ENCODE assay signal across 1 cellular context in genomic region chr1:42958488-42959317, GRCh38.
TF ChIP-seq lines count a peak whose summit lies in the region.

Gene SLC2A1 (minus strand): TSS chr1:42958868. CDS start chr1:42958651, 217 bp downstream.

TF ChIP-seq in HepG2, 621 proteins besides CTCF, POLR2A, EP300 and RAD21 (continued from another document and continues in another):
- TF ChIP-seq POGK (CRISPR knock-in tag; conservative IDR thresholded peaks at IDR 0.05) = no peak
- 0 out of 2 replicates have a peak, but pooled peaks have one; percentile 61 for TF ChIP-seq ZSCAN31 (CRISPR knock-in tag; IDR thresholded peaks at IDR 0.05; ENCODE audit: low read depth)
- no peak; the same call in 1 of the 2 replicates for TF ChIP-seq TGIF2 (CRISPR knock-in tag; IDR thresholded peaks at IDR 0.05)
- peak; percentile 29; the same call in 1 of the 2 replicates for TF ChIP-seq SALL1 (CRISPR knock-in tag; IDR thresholded peaks at IDR 0.05)
- TF ChIP-seq, protein P1, sequence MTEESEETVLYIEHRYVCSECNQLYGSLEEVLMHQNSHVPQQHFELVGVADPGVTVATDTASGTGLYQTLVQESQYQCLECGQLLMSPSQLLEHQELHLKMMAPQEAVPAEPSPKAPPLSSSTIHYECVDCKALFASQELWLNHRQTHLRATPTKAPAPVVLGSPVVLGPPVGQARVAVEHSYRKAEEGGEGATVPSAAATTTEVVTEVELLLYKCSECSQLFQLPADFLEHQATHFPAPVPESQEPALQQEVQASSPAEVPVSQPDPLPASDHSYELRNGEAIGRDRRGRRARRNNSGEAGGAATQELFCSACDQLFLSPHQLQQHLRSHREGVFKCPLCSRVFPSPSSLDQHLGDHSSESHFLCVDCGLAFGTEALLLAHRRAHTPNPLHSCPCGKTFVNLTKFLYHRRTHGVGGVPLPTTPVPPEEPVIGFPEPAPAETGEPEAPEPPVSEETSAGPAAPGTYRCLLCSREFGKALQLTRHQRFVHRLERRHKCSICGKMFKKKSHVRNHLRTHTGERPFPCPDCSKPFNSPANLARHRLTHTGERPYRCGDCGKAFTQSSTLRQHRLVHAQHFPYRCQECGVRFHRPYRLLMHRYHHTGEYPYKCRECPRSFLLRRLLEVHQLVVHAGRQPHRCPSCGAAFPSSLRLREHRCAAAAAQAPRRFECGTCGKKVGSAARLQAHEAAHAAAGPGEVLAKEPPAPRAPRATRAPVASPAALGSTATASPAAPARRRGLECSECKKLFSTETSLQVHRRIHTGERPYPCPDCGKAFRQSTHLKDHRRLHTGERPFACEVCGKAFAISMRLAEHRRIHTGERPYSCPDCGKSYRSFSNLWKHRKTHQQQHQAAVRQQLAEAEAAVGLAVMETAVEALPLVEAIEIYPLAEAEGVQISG (CRISPR knock-in tag; IDR thresholded peaks at IDR 0.05) = peak; percentile 58; the same call in 1 of the 2 replicates
- TF ChIP-seq ZNF674 (CRISPR knock-in tag; IDR thresholded peaks at IDR 0.05; ENCODE audit: low read depth) = no peak
- TF ChIP-seq MTF2 (CRISPR knock-in tag; IDR thresholded peaks at IDR 0.05; ENCODE audit: borderline replicate concordance) = peak; percentile 80; the same call in 1 of the 2 replicates
- TF ChIP-seq TFDP2 (CRISPR knock-in tag; IDR thresholded peaks at IDR 0.05) = peak; percentile 55; the same call in 1 of the 2 replicates
- peak; percentile 48; the same call in 1 of the 2 replicates for TF ChIP-seq ZBTB38 (CRISPR knock-in tag; IDR thresholded peaks at IDR 0.05)
- no peak for TF ChIP-seq ZNF772 (CRISPR knock-in tag; IDR thresholded peaks at IDR 0.05)
- peak; percentile 64 for TF ChIP-seq ZNF709 (CRISPR knock-in tag; IDR thresholded peaks at IDR 0.05)
- peak; percentile 91 for TF ChIP-seq RCOR2 (CRISPR knock-in tag; IDR thresholded peaks at IDR 0.05)
- TF ChIP-seq, protein P2, sequence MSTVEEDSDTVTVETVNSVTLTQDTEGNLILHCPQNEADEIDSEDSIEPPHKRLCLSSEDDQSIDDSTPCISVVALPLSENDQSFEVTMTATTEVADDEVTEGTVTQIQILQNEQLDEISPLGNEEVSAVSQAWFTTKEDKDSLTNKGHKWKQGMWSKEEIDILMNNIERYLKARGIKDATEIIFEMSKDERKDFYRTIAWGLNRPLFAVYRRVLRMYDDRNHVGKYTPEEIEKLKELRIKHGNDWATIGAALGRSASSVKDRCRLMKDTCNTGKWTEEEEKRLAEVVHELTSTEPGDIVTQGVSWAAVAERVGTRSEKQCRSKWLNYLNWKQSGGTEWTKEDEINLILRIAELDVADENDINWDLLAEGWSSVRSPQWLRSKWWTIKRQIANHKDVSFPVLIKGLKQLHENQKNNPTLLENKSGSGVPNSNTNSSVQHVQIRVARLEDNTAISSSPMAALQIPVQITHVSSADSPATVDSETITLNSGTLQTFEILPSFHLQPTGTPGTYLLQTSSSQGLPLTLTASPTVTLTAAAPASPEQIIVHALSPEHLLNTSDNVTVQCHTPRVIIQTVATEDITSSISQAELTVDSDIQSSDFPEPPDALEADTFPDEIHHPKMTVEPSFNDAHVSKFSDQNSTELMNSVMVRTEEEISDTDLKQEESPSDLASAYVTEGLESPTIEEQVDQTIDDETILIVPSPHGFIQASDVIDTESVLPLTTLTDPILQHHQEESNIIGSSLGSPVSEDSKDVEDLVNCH (CRISPR knock-in tag; IDR thresholded peaks at IDR 0.05) = no peak
- no peak for TF ChIP-seq ZNF207 (IDR thresholded peaks at IDR 0.05; ENCODE audit: borderline replicate concordance)
- TF ChIP-seq SOX13 (IDR thresholded peaks at IDR 0.05) = no peak
- TF ChIP-seq SOX13 (CRISPR knock-in tag; conservative IDR thresholded peaks at IDR 0.05 in 1 of 2, IDR thresholded peaks at IDR 0.05 in 1 of 2) = peak in 1 of 2 experiments; percentile 39; a peak in 1 of 4 replicates
- TF ChIP-seq POLR2AphosphoS2 (IDR thresholded peaks at IDR 0.05; ENCODE audit: low read depth, low read length) = no peak
- TF ChIP-seq MATR3 (CRISPR knock-in tag; IDR thresholded peaks at IDR 0.05) = no peak
- TF ChIP-seq ZMYM3 (CRISPR knock-in tag; IDR thresholded peaks at IDR 0.05) = peak; percentile 99
- TF ChIP-seq, protein P3, sequence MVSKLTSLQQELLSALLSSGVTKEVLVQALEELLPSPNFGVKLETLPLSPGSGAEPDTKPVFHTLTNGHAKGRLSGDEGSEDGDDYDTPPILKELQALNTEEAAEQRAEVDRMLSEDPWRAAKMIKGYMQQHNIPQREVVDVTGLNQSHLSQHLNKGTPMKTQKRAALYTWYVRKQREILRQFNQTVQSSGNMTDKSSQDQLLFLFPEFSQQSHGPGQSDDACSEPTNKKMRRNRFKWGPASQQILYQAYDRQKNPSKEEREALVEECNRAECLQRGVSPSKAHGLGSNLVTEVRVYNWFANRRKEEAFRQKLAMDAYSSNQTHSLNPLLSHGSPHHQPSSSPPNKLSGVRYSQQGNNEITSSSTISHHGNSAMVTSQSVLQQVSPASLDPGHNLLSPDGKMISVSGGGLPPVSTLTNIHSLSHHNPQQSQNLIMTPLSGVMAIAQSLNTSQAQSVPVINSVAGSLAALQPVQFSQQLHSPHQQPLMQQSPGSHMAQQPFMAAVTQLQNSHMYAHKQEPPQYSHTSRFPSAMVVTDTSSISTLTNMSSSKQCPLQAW (CRISPR knock-in tag; IDR thresholded peaks at IDR 0.05) = peak; percentile 18; the same call in 1 of the 2 replicates
- peak; percentile 66 for TF ChIP-seq TBX2 (CRISPR knock-in tag; IDR thresholded peaks at IDR 0.05; ENCODE audit: borderline replicate concordance)
- 0 out of 2 replicates have a peak, but pooled peaks have one; percentile 32 for TF ChIP-seq GZF1 (CRISPR knock-in tag; IDR thresholded peaks at IDR 0.05)
- TF ChIP-seq PRPF4 (IDR thresholded peaks at IDR 0.05; ENCODE audit: low read depth, low read length, poor library complexity, severe bottlenecking) = no peak
- peak; percentile 77 for TF ChIP-seq SP4 (CRISPR knock-in tag; IDR thresholded peaks at IDR 0.05)
- peak; percentile 72 for TF ChIP-seq ZNF792 (CRISPR knock-in tag; IDR thresholded peaks at IDR 0.05)
- TF ChIP-seq ADNP (CRISPR knock-in tag; IDR thresholded peaks at IDR 0.05) = peak; percentile 65; the same call in 1 of the 2 replicates
- peak; percentile 45 for TF ChIP-seq THAP11 (CRISPR knock-in tag; IDR thresholded peaks at IDR 0.05)
- peak; percentile 36; the same call in 1 of the 2 replicates for TF ChIP-seq SATB2 (CRISPR knock-in tag; IDR thresholded peaks at IDR 0.05)
- no peak for TF ChIP-seq HNF4A (CRISPR knock-in tag; IDR thresholded peaks at IDR 0.05)
- peak; percentile 65 for TF ChIP-seq ZNF350 (CRISPR knock-in tag; IDR thresholded peaks at IDR 0.05; ENCODE audit: borderline replicate concordance, low read depth)
- TF ChIP-seq FOSL2 (CRISPR knock-in tag; IDR thresholded peaks at IDR 0.05) = peak; percentile 48; the same call in 1 of the 2 replicates
- TF ChIP-seq SETDB1 (CRISPR knock-in tag; IDR thresholded peaks at IDR 0.05; ENCODE audit: borderline replicate concordance) = no peak
- TF ChIP-seq BHLHE40 (IDR thresholded peaks at IDR 0.05; ENCODE audit: low read length) = no peak
- TF ChIP-seq MEF2D (CRISPR knock-in tag; IDR thresholded peaks at IDR 0.05) = no peak
- TF ChIP-seq ZNF318 (CRISPR knock-in tag; IDR thresholded peaks at IDR 0.05) = no peak
- TF ChIP-seq TAF15 (IDR thresholded peaks at IDR 0.05; ENCODE audit: low read depth, low read length, poor library complexity, severe bottlenecking) = no peak
- TF ChIP-seq ATF4 (CRISPR knock-in tag; IDR thresholded peaks at IDR 0.05) = peak in 1 of 2 experiments; percentile 16; a peak in 1 of 4 replicates
- no peak for TF ChIP-seq MIXL1 (CRISPR knock-in tag; IDR thresholded peaks at IDR 0.05)
- peak; percentile 83 for TF ChIP-seq ZNF564 (CRISPR knock-in tag; IDR thresholded peaks at IDR 0.05)
